ENCODE assay signal across 13 cellular contexts in genomic region chr5:109053995-109054417, GRCh38.
DNase-seq lines count a peak whose midpoint lies in the region; ATAC-seq and TF ChIP-seq lines count a peak whose summit lies in the region.
"Had no signal": no experiment of that assay in that cellular context is flagged by ENCODE, and none has a peak within 500 bp of the region (broad histone marks: within the 10 kb centered on the region; RNA-seq: fewer than 3 reads in every experiment).

No MANE protein-coding gene starts in this region.

- no peak for TF ChIP-seq CTCF in GM20000 (IDR thresholded peaks at IDR 0.05; ENCODE audit: extremely low read depth, missing control alignments)

- ATAC-seq in HG03103 (IDR thresholded peaks at IDR 0.05; ENCODE audit: low read depth, unreplicated experiment) (peak; percentile 55), GM18870 (IDR thresholded peaks at IDR 0.05; ENCODE audit: unreplicated experiment) (no peak)
- no peak for ATAC-seq in stimulated activated naive CD8-positive, alpha-beta T cell treated with anti-CD3 and anti-CD28 coated beads, Interleukin-15, Interleukin-2, amounts not matched to agents 100 U/mL and 50 U/mL, for 24 hours
- ATAC-seq: HCT116 had no signal

- peak; percentile 88 for DNase-seq in EH (ENCODE audit: low read depth)
- peak; percentile 2 for DNase-seq in GM20000 (ENCODE audit: low spot score)
- peak; percentile 40 for DNase-seq in dedifferentiated amniotic fluid mesenchymal stem cell (ENCODE audit: extremely low spot score)
- no peak for DNase-seq in NCI-H1105 (lab: John Stamatoyannopoulos, UW)
- DNase-seq in stimulated activated naive CD8-positive, alpha-beta T cell treated with anti-CD3 and anti-CD28 coated beads, Interleukin-15, Interleukin-2, amounts not matched to agents 100 U/mL and 50 U/mL, for 24 hours: no peak
- no peak for DNase-seq in activated CD8-positive, alpha-beta memory T cell treated with anti-CD3 and anti-CD28 coated beads, Interleukin-2, amount 50 U/mL, for 4 hours
- DNase-seq: activated gamma-delta T cell, C1 segment of cervical spinal cord, mesendoderm, trophoblast cell had no signal

Comparison
In these comparisons a context has a peak if more than half of its experiments do, and no peak if none do; other contexts are left out.
1. DNase-seq: peak in EH (single experiment), GM20000 (single experiment) and dedifferentiated amniotic fluid mesenchymal stem cell (single experiment); none in NCI-H1105 (single experiment), stimulated activated naive CD8-positive, alpha-beta T cell treated with anti-CD3 and anti-CD28 coated beads, Interleukin-15, Interleukin-2, amounts not matched to agents 100 U/mL and 50 U/mL, for 24 hours (single experiment) and activated CD8-positive, alpha-beta memory T cell treated with anti-CD3 and anti-CD28 coated beads, Interleukin-2, amount 50 U/mL, for 4 hours (single experiment).